Comparison of ENCODE assay signal across 8 cellular contexts in the genomic region with DNA sequence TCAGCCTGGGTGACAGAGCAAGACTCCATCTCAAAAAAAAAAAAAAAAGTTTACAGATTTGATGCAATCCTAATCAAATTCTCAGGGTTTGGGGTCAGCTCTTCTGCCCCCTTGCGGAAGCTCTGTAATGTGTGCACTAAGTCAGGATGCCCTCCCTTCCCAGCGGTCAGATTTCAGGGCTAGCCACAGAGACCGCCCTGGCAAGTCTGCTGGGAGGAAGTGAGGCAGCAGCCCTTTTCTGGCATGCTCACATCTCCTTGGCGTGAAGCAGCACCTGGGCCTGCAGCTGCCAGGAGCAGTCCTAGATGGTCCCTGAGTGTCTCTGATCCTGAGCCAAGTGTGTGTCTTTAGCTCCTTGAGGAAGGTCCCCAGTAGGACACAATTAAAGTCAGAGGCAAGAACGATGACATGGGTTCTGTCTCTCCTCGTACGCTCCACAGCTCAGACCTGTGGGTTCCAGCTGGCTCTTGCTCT. TPM values are rescaled to one million over a fixed set of nuclear protein-coding genes. Genes with fewer than 3 reads are reported as not detected.
DNase-seq lines count a peak whose midpoint lies in the region; ATAC-seq and TF ChIP-seq lines count a peak whose summit lies in the region.

No MANE protein-coding gene starts in this region.

- H3K27ac Mint-ChIP-seq in activated T-helper 17 cell treated with anti-CD3 and anti-CD28 coated beads, Interleukin-2, amount 50 U/mL, for 72 hours: peak overlapping the region; percentile 71

- no peaks in the 10 kb centered on the region for H3K9me3 ChIP-seq in thyroid gland

- DNase-seq in 8988T (peak; percentile 61), HT1080 (ENCODE audit: low read depth) (peak; percentile 92), SHP77 (lab: John Stamatoyannopoulos, UW) (peak; percentile 41 to 64), foreskin fibroblast (peak; percentile 82 to 95), omental fat pad (ENCODE audit: low spot score) (peak; percentile 52), thyroid gland (peak; percentile 86 to 89)

- TF ChIP-seq POLR2A in thyroid gland (IDR thresholded peaks at IDR 0.05): no peak

- ATAC-seq in activated T-helper 17 cell treated with anti-CD3 and anti-CD28 coated beads, Interleukin-2, amount 50 U/mL, for 72 hours (replicated peaks): peak; percentile 98
- peak; percentile 95 for ATAC-seq in omental fat pad (ENCODE audit: low FRiP score)

- H3K4me1 Mint-ChIP-seq in activated T-helper 17 cell treated with anti-CD3 and anti-CD28 coated beads, Interleukin-2, amount 50 U/mL, for 72 hours: peaks cover 6% of the 10 kb centered on the region

- no peaks in the 10 kb centered on the region for H3K27me3 Mint-ChIP-seq in activated T-helper 17 cell treated with anti-CD3 and anti-CD28 coated beads, Interleukin-2, amount 50 U/mL, for 72 hours

- H3K4me3 ChIP-seq in foreskin fibroblast (ENCODE audit: low read depth in 1 of 2, low read length in 2 of 2) (no peak overlapping the region), thyroid gland (replicated peaks in 1 of 3) (no peak overlapping the region)

- H3K36me3 Mint-ChIP-seq in activated T-helper 17 cell treated with anti-CD3 and anti-CD28 coated beads, Interleukin-2, amount 50 U/mL, for 72 hours (ENCODE audit: low read depth): no peaks in the 10 kb centered on the region

- no peak overlapping the region for H3K27ac ChIP-seq in thyroid gland

- no peaks in the 10 kb centered on the region for H3K36me3 ChIP-seq in thyroid gland

- peak; percentile 70 for TF ChIP-seq CTCF in GM12874 (IDR thresholded peaks at IDR 0.05; ENCODE audit: insufficient read depth, low read depth, low read length)
- TF ChIP-seq CTCF in foreskin fibroblast (IDR thresholded peaks at IDR 0.05; ENCODE audit: low read depth, low read length): peak; percentile 76
- TF ChIP-seq CTCF in omental fat pad (IDR thresholded peaks at IDR 0.05): peak in 1 of 3 donors; percentile 35
- peak; percentile 27 to 89 (median 70) for TF ChIP-seq CTCF in thyroid gland (IDR thresholded peaks at IDR 0.05)

- peak overlapping the region; percentile 27 for H3K4me3 Mint-ChIP-seq in activated T-helper 17 cell treated with anti-CD3 and anti-CD28 coated beads, Interleukin-2, amount 50 U/mL, for 72 hours

- H3K27me3 ChIP-seq in thyroid gland: no peaks in the 10 kb centered on the region

- H3K4me1 ChIP-seq in thyroid gland: peaks cover 0 to 7% of the 10 kb centered on the region in 2 donors

- no peaks in the 10 kb centered on the region for H3K9me3 Mint-ChIP-seq in activated T-helper 17 cell treated with anti-CD3 and anti-CD28 coated beads, Interleukin-2, amount 50 U/mL, for 72 hours

- intact Hi-C loops in thyroid gland (cut with DNase I): loop anchor here (10.0 kb wide), 1 partner anchor 312 kb away; a partner anchor contains a TSS

- WGBS in thyroid gland, 2 donors: 9 to 11% methylated on average over 7 of the region's 7 CpGs

RNA-seq across cellular contexts. Expression of a gene that starts 10.9 kb away (rescaled TPM):
- total RNA-seq in HT1080 (2014; rRNA removed; shearing (Covaris generic)): 4.3 and 7.1 TPM in 2 replicates
- 97.1 and 105 TPM in 2 replicates for polyA plus RNA-seq in HT1080 (2015; cell fraction: cytosol; rRNA removed)
- polyA plus RNA-seq in HT1080 (2015; cell fraction: nucleus; rRNA removed): 92.3 and 93.9 TPM in 2 replicates
- total RNA-seq in activated T-helper 17 cell treated with anti-CD3 and anti-CD28 coated beads, Interleukin-2, amount 50 U/mL, for 72 hours: 100 to 1,000 TPM; 115 to 128 TPM
- total RNA-seq in omental fat pad (10 to 100 TPM in 1 of 4 donors, 1 to 10 TPM in 3; 5.8 to 11.0 (median 7.8) TPM), thyroid gland (10 to 100 TPM in 1 of 4 donors, 1 to 10 TPM in 3; 8.3 to 14.4 (median 9.0) TPM)

RNA-seq across cellular contexts. Expression of a gene that starts 17.7 kb away (rescaled TPM):
- 0.27 TPM in 1 of 2 replicates, not detected in the other for total RNA-seq in HT1080 (2014; rRNA removed; shearing (Covaris generic))
- polyA plus RNA-seq in HT1080 (2015; cell fraction: cytosol; rRNA removed): 0.58 and 1.5 TPM in 2 replicates
- polyA plus RNA-seq in HT1080 (2015; cell fraction: nucleus; rRNA removed): 4.0 and 4.7 TPM in 2 replicates
- 10 to 100 TPM; 30.7 to 51.8 TPM for total RNA-seq in activated T-helper 17 cell treated with anti-CD3 and anti-CD28 coated beads, Interleukin-2, amount 50 U/mL, for 72 hours
- 1 to 10 TPM in 2 of 4 donors, under 1 TPM in 2; 0.65 to 6.3 (median 1.1) TPM for total RNA-seq in omental fat pad
- total RNA-seq in thyroid gland: 1 to 10 TPM in 2 of 4 donors, under 1 TPM in 1, not detected in 1; 0.89 to 2.7 (median 1.1) TPM

RNA-seq across cellular contexts. Expression of a gene that starts 21.1 kb away (rescaled TPM):
- 6.5 and 13.1 TPM in 2 replicates for total RNA-seq in HT1080 (2014; rRNA removed; shearing (Covaris generic))
- 39.6 and 40.5 TPM in 2 replicates for polyA plus RNA-seq in HT1080 (2015; cell fraction: cytosol; rRNA removed)
- polyA plus RNA-seq in HT1080 (2015; cell fraction: nucleus; rRNA removed): 60.2 and 61.3 TPM in 2 replicates
- total RNA-seq in activated T-helper 17 cell treated with anti-CD3 and anti-CD28 coated beads, Interleukin-2, amount 50 U/mL, for 72 hours: 10 to 100 TPM in 1 of 2 donors, 1 to 10 TPM in 1; 9.2 to 33.6 TPM
- total RNA-seq in omental fat pad (1 to 10 TPM in 2 of 4 donors, not detected in 2; 1.1 to 2.2 TPM), thyroid gland (1 to 10 TPM in 3 of 4 donors, not detected in 1; 1.7 to 5.1 (median 2.9) TPM)

RNA-seq across cellular contexts. Expression of a gene that starts 37.5 kb away (rescaled TPM):
- 1.1 and 1.9 TPM in 2 replicates for total RNA-seq in HT1080 (2014; rRNA removed; shearing (Covaris generic))
- polyA plus RNA-seq in HT1080 (2015; cell fraction: cytosol; rRNA removed): 4.3 and 4.5 TPM in 2 replicates
- 3.3 and 5.0 TPM in 2 replicates for polyA plus RNA-seq in HT1080 (2015; cell fraction: nucleus; rRNA removed)
- total RNA-seq in activated T-helper 17 cell treated with anti-CD3 and anti-CD28 coated beads, Interleukin-2, amount 50 U/mL, for 72 hours: 10 to 100 TPM; 20.4 to 32.5 TPM
- 1 to 10 TPM; 1.8 to 9.0 (median 2.6) TPM for total RNA-seq in omental fat pad
- 1 to 10 TPM; 2.5 to 6.0 (median 5.0) TPM for total RNA-seq in thyroid gland

RNA-seq across cellular contexts. Expression of a gene that starts 45.8 kb away (rescaled TPM):
- total RNA-seq in HT1080 (2014; rRNA removed; shearing (Covaris generic)): not detected in 2 replicates
- not detected in 2 replicates for polyA plus RNA-seq in HT1080 (2015; cell fraction: cytosol; rRNA removed)
- not detected in 2 replicates for polyA plus RNA-seq in HT1080 (2015; cell fraction: nucleus; rRNA removed)
- total RNA-seq in activated T-helper 17 cell treated with anti-CD3 and anti-CD28 coated beads, Interleukin-2, amount 50 U/mL, for 72 hours: not detected
- total RNA-seq in omental fat pad (10 to 100 TPM in 1 of 4 donors, 1 to 10 TPM in 3; 2.7 to 47.4 (median 4.9) TPM), thyroid gland (under 1 TPM in 1 of 4 donors, not detected in 3; 0.67 TPM)

Comparison
In these comparisons a context has a peak if more than half of its experiments do, and no peak if none do; other contexts are left out.
1. RNA of a gene that starts 10.9 kb away (total RNA-seq): 115 to 128 TPM in activated T-helper 17 cell treated with anti-CD3 and anti-CD28 coated beads, Interleukin-2, amount 50 U/mL, for 72 hours; 5.8 to 11.0 TPM in omental fat pad, 8.3 to 14.4 TPM in thyroid gland and 4.3 to 7.1 TPM in HT1080; every median in the first group is over 4 times any median in the second.
2. RNA of a gene that starts 17.7 kb away (total RNA-seq): 30.7 to 51.8 TPM in activated T-helper 17 cell treated with anti-CD3 and anti-CD28 coated beads, Interleukin-2, amount 50 U/mL, for 72 hours; 0.65 to 6.3 TPM in omental fat pad, 0.89 to 2.7 TPM in thyroid gland and 0.27 TPM in HT1080; every median in the first group is over 4 times any median in the second.
3. Peak in every context shown above with its lines, with median percentiles within 50 percentile points of each other: DNase-seq.